Comparison of ENCODE assay signal across 28 cellular contexts in genomic region chr16:75118943-75119539, GRCh38. TPM values are rescaled to one million over a fixed set of nuclear protein-coding genes. Genes with fewer than 3 reads are reported as not detected.
"Had no signal": no experiment of that assay in that cellular context is flagged by ENCODE, and none has a peak within 500 bp of the region (broad histone marks: within the 10 kb centered on the region; RNA-seq: fewer than 3 reads in every experiment).

No MANE protein-coding gene starts in this region.

- H3K27me3 ChIP-seq: brain microvascular endothelial cell, cardiac muscle cell had no signal

- H3K36me3 ChIP-seq: brain microvascular endothelial cell, cardiac muscle cell had no signal

- H3K27me3 Mint-ChIP-seq: activated CD4-positive, alpha-beta memory T cell treated with anti-CD3 and anti-CD28 coated beads, Interleukin-2, amount 10 ng/mL, durations not matched to agents 7 days and 5 days; activated naive CD4-positive, alpha-beta T cell treated with anti-CD3 and anti-CD28 coated beads, Interleukin-2, amount 10 ng/mL, durations not matched to agents 7 days and 5 days; activated naive CD8-positive, alpha-beta T cell treated with anti-CD3 and anti-CD28 coated beads for 36 hours; activated T-helper 17 cell treated with anti-CD3 and anti-CD28 coated beads, Interleukin-2, amount 50 U/mL, for 72 hours; T-cell had no signal

- H3K36me3 Mint-ChIP-seq: activated naive CD4-positive, alpha-beta T cell treated with anti-CD3 and anti-CD28 coated beads, Interleukin-2, amount 10 ng/mL, durations not matched to agents 7 days and 5 days; activated naive CD8-positive, alpha-beta T cell treated with anti-CD3 and anti-CD28 coated beads for 36 hours had no signal

- H3K27ac Mint-ChIP-seq: activated CD4-positive, alpha-beta memory T cell treated with anti-CD3 and anti-CD28 coated beads, Interleukin-2, amount 10 ng/mL, durations not matched to agents 7 days and 5 days; activated naive CD4-positive, alpha-beta T cell treated with anti-CD3 and anti-CD28 coated beads, Interleukin-2, amount 10 ng/mL, durations not matched to agents 7 days and 5 days; activated naive CD8-positive, alpha-beta T cell treated with anti-CD3 and anti-CD28 coated beads for 36 hours; activated T-helper 17 cell treated with anti-CD3 and anti-CD28 coated beads, Interleukin-2, amount 50 U/mL, for 72 hours; T-cell had no signal

- H3K4me3 ChIP-seq: cardiac muscle cell, SK-N-MC had no signal

- H3K4me1 Mint-ChIP-seq: activated CD4-positive, alpha-beta memory T cell treated with anti-CD3 and anti-CD28 coated beads, Interleukin-2, amount 10 ng/mL, durations not matched to agents 7 days and 5 days; activated naive CD8-positive, alpha-beta T cell treated with anti-CD3 and anti-CD28 coated beads for 36 hours; activated T-helper 17 cell treated with anti-CD3 and anti-CD28 coated beads, Interleukin-2, amount 50 U/mL, for 72 hours had no signal

- H3K4me3 Mint-ChIP-seq: activated CD4-positive, alpha-beta memory T cell treated with anti-CD3 and anti-CD28 coated beads, Interleukin-2, amount 10 ng/mL, durations not matched to agents 7 days and 5 days; activated naive CD4-positive, alpha-beta T cell treated with anti-CD3 and anti-CD28 coated beads, Interleukin-2, amount 10 ng/mL, durations not matched to agents 7 days and 5 days; activated naive CD8-positive, alpha-beta T cell treated with anti-CD3 and anti-CD28 coated beads for 36 hours; activated T-helper 17 cell treated with anti-CD3 and anti-CD28 coated beads, Interleukin-2, amount 50 U/mL, for 72 hours; T-cell had no signal

- ATAC-seq: activated T-helper 17 cell treated with anti-CD3 and anti-CD28 coated beads, Interleukin-2, amount 50 U/mL, for 72 hours; Panc1; Right ventricle myocardium inferior; T-cell had no signal

- DNase-seq: activated CD4-positive, alpha-beta memory T cell treated with anti-CD3 and anti-CD28 coated beads, Interleukin-2, amount 10 ng/mL, durations not matched to agents 7 days and 5 days; activated CD4-positive, alpha-beta T cell treated with anti-CD3 and anti-CD28 coated beads, Interleukin-2, amount 50 U/mL, for 1 hour; activated CD4-positive, CD25-positive, alpha-beta regulatory T cell; activated gamma-delta T cell treated with Interleukin-2 at 50 U/mL for 16 hours; activated naive CD4-positive, alpha-beta T cell treated with anti-CD3 and anti-CD28 coated beads, Interleukin-2, amount 10 ng/mL, durations not matched to agents 7 days and 5 days; activated naive CD8-positive, alpha-beta T cell treated with anti-CD3 and anti-CD28 coated beads for 36 hours; activated T-cell treated with anti-CD3 and anti-CD28 coated beads for 4 hours; activated T-cell treated with anti-CD3 and anti-CD28 coated beads, Interleukin-2, amount 50 U/mL, for 48 hours; brain microvascular endothelial cell; NCI-H1092; NCI-H1417; NCI-H1694 treated with DMSO at 0.1 percent for 48 hours; NCI-H2029 treated with DMSO at 0.1 percent for 48 hours; NCI-H345; NCI-H510A; NCI-H69; NK-92 treated with Interleukin-12 subunit alpha and Interleukin-12 subunit beta, amount 100 ng/mL, for 24 hours; OCI-M1; RPMI8226; T-cell; T-helper 2 cell; T1000 had no signal

- H3K27ac ChIP-seq: brain microvascular endothelial cell, cardiac muscle cell, SK-N-MC had no signal

RNA-seq across cellular contexts. Expression of gene LDHD, which starts 2.5 kb away (rescaled TPM):
- total RNA-seq: activated CD8-positive, alpha-beta memory T cell treated with anti-CD3 and anti-CD28 coated beads for 36 hours; activated naive CD8-positive, alpha-beta T cell treated with anti-CD3 and anti-CD28 coated beads for 36 hours had no signal
